ENCODE assay signal across 8 cellular contexts in the genomic region with DNA sequence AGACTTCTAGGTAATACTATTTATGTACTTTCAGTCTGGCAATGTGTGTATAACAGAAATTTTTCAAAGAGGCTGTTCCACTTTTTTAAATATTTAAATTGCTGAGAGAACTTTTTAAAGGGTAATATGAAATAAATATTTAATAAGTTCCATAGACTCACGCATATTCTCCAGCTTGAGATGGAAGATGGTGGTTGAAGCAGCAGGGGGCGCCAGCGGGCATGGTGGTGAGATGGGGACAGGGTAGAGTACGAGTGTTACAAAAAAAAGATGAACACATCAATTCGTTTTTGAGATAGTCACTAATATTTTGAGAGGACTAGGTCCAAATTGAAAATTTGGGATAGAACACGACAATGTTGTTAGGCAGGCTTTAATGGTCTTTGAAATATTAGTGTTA.
DNase-seq lines count a peak whose midpoint lies in the region; ATAC-seq and TF ChIP-seq lines count a peak whose summit lies in the region.

No MANE protein-coding gene starts in this region.

- intact Hi-C loops in aorta (cut with DNase I), result no loop called here

- H3K27ac ChIP-seq in VCaP (no peak overlapping the region), aorta (ENCODE audit: low read depth in 1 of 2, low read length in 2 of 2) (no peak overlapping the region)

- H3K4me3 Mint-ChIP-seq in naive B cell, result no peak overlapping the region

- no peaks in the 10 kb centered on the region for H3K36me3 ChIP-seq in aorta (ENCODE audit: control insufficient read depth in 1 of 2, insufficient read depth in 2 of 2, low read length in 1 of 2)

- no peaks in the 10 kb centered on the region for H3K4me1 Mint-ChIP-seq in naive B cell

- H3K4me1 ChIP-seq in aorta (ENCODE audit: control insufficient read depth in 1 of 2, insufficient read depth in 2 of 2, low read length in 2 of 2), result no peaks in the 10 kb centered on the region

- H3K9me3 Mint-ChIP-seq in naive B cell, result peaks cover 0 to under 1% (median 0%) of the 10 kb centered on the region in 7 donors

- H3K36me3 Mint-ChIP-seq in naive B cell, result no peaks in the 10 kb centered on the region

- peaks cover 10 to 23% (median 18%) of the 10 kb centered on the region in 3 donors for H3K27me3 Mint-ChIP-seq in naive B cell

- H3K27ac Mint-ChIP-seq in naive B cell, result no peak overlapping the region

- 44 to 46% methylated on average over 6 of the region's 6 CpGs for WGBS in aorta, 2 donors

- no peak overlapping the region for H3K4me3 ChIP-seq in cardiac fibroblast (replicated peaks in 1 of 2; ENCODE audit: low read depth in 2 of 2, low read length in 2 of 2)
- no peak overlapping the region for H3K4me3 ChIP-seq in aorta (ENCODE audit: low read length in 2 of 2)

- H3K9me3 ChIP-seq in aorta (ENCODE audit: control insufficient read depth, low read length), result peaks cover under 1% of the 10 kb centered on the region

- ATAC-seq in naive B cell (ENCODE audit: low read depth in 2 of 2) (no peak), aorta (ENCODE audit: low FRiP score) (no peak)

- TF ChIP-seq CTCF in VCaP (conservative IDR thresholded peaks at IDR 0.05) (peak; percentile 55), cardiac fibroblast (IDR thresholded peaks at IDR 0.05; ENCODE audit: low read depth, low read length) (peak; percentile 46)

- peak; percentile 26 for DNase-seq in NK-92 treated with Interleukin-12 subunit alpha and Interleukin-12 subunit beta, amount 100 ng/mL, for 24 hours (lab: John Stamatoyannopoulos, UW)
- no peak for DNase-seq in NK-92 (lab: John Stamatoyannopoulos, UW; ENCODE audit: unreplicated experiment)
- DNase-seq in HUDEP-2 (lab: John Stamatoyannopoulos, UW; ENCODE audit: unreplicated experiment in 76 of 76), result peak in 62 of 76 experiments; percentile 2 to 83 (median 49)
- DNase-seq in cardiac fibroblast (ENCODE audit: low read depth in 2 of 2), result peak; percentile 22 to 49
- DNase-seq in naive B cell, result peak; percentile 18
- peak; percentile 67 to 89 for DNase-seq in aorta
- DNase-seq in NCI-H187 treated with DMSO at 0.1 percent for 48 hours (lab: John Stamatoyannopoulos, UW), result no peak

- no peaks in the 10 kb centered on the region for H3K27me3 ChIP-seq in aorta (ENCODE audit: control insufficient read depth in 1 of 2, insufficient read depth in 2 of 2, low read length in 1 of 2)

Comparison
In these comparisons a context has a peak if more than half of its experiments do, and no peak if none do; other contexts are left out.
1. DNase-seq: peak in NK-92 treated with Interleukin-12 subunit alpha and Interleukin-12 subunit beta, amount 100 ng/mL, for 24 hours (single experiment), HUDEP-2 (62 of 76), cardiac fibroblast (2 of 2), naive B cell (single experiment) and aorta (2 of 2); none in NK-92 (single experiment) and NCI-H187 treated with DMSO at 0.1 percent for 48 hours (single experiment).